ENCODE assay signal across 8 cellular contexts in the genomic region with DNA sequence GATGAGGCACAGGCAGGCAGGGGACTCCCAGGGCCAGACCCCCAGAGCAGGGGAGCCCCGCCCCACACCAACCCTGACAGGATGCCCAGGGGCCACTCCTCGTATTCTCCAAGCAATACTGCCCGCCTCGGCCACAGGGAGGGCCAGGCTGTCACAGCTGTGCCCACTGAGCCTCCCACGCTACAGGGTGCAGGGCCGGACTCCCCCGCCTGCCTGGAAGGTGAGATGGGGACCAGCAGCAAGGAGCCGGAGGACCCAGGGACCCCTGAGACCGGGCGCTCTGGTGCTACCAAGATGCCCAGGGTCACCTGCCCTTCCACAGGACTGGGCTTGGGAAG.
"Had no signal": no experiment of that assay in that cellular context is flagged by ENCODE, and none has a peak within 500 bp of the region (broad histone marks: within the 10 kb centered on the region; RNA-seq: fewer than 3 reads in every experiment).

No MANE protein-coding gene starts in this region.

- FAIRE-seq: HTR-8/SVneo had no signal

- H3K4me3 ChIP-seq: GM23248 had no signal

- H3K4me2 ChIP-seq: KMS-11 had no signal

- H3K27ac ChIP-seq: GM23248, KMS-11 had no signal

- H3K9ac ChIP-seq: GM23248, KMS-11 had no signal

- H2AFZ ChIP-seq: GM23248 had no signal

- DNase-seq: GM23248, GOT3, H9, HCEC 1CT, Karpas-422, KBM-7 had no signal
